In the genomic region with DNA sequence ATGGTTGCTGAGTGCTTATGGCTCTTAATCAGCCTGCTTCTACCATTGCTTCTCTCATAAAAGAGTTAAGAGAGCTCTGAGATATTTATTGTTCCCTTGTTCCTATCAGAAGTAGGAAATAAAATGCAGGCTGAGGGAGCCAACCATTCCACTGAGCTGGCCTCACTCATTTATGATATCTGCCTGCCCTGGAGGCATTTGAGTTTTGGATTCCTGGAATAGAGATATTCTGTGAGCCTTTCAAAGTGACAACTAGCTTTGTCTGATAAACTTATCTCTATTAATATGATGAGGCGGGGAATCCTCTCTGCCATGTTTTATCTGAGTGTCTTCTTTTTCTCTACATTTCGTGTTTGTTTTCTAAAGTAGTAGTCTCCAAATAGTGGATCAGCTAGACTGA, we compare ENCODE assay signal across 18 cellular contexts.
DNase-seq lines count a peak whose midpoint lies in the region; ATAC-seq and TF ChIP-seq lines count a peak whose summit lies in the region.
"Had no signal": no experiment of that assay in that cellular context is flagged by ENCODE, and none has a peak within 500 bp of the region (broad histone marks: within the 10 kb centered on the region; RNA-seq: fewer than 3 reads in every experiment).

No MANE protein-coding gene starts in this region.

- H2AFZ ChIP-seq in GM23338 = 0 out of 2 replicates have a peak overlapping the region, but pooled peaks have one; percentile 35
- no peak overlapping the region for H2AFZ ChIP-seq in hepatocyte
- H2AFZ ChIP-seq in neural progenitor cell (replicated peaks) = peak overlapping the region; percentile 69

- no peak overlapping the region for H3K27ac ChIP-seq in GM23338 (ENCODE audit: low read depth)
- peak overlapping the region; percentile 16 for H3K27ac ChIP-seq in hepatocyte
- no peak overlapping the region for H3K27ac ChIP-seq in neural progenitor cell
- peak overlapping the region; percentile 7 to 28 for H3K27ac ChIP-seq in tibial artery

- H3K9me2 ChIP-seq in GM23338 (ENCODE audit: insufficient read depth) (no peaks in the 10 kb centered on the region), hepatocyte (replicated peaks; ENCODE audit: insufficient read depth) (no peaks in the 10 kb centered on the region)

- no peaks in the 10 kb centered on the region for H3K27me3 Mint-ChIP-seq in GM23338 (ENCODE audit: insufficient read depth, low read depth, poor library complexity)
- H3K27me3 Mint-ChIP-seq in neural progenitor cell (ENCODE audit: insufficient read depth, low read depth) = no peaks in the 10 kb centered on the region

- no peaks in the 10 kb centered on the region for H3K4me1 ChIP-seq in GM23338 (ENCODE audit: insufficient read depth)
- H3K4me1 ChIP-seq in hepatocyte (ENCODE audit: insufficient read depth) = no peaks in the 10 kb centered on the region
- no peaks in the 10 kb centered on the region for H3K4me1 ChIP-seq in neural progenitor cell
- peaks cover 0 to 33% (median 11%) of the 10 kb centered on the region in 4 donors for H3K4me1 ChIP-seq in tibial artery
- H3K4me1 ChIP-seq: BE2C had no signal

- H3K4me1 Mint-ChIP-seq in GM23338 = no peaks in the 10 kb centered on the region; the same call in 1 of the 3 replicates
- H3K4me1 Mint-ChIP-seq in neural progenitor cell = no peaks in the 10 kb centered on the region
- H3K4me1 Mint-ChIP-seq: CD8-positive, alpha-beta memory T cell had no signal

- H3K9me3 Mint-ChIP-seq in GM23338 (no peaks in the 10 kb centered on the region), neural progenitor cell (no peaks in the 10 kb centered on the region)

- H3K4me2 ChIP-seq in GM23338 = no peak overlapping the region
- no peak overlapping the region for H3K4me2 ChIP-seq in hepatocyte
- H3K4me2 ChIP-seq in neural progenitor cell = no peak overlapping the region

- H3K79me2 ChIP-seq in GM23338 (replicated peaks; ENCODE audit: insufficient read depth) = no peaks in the 10 kb centered on the region
- no peaks in the 10 kb centered on the region for H3K79me2 ChIP-seq in hepatocyte
- H3K79me2 ChIP-seq in neural progenitor cell (ENCODE audit: low read depth) = no peaks in the 10 kb centered on the region

- DNase-seq in GM23338 (ENCODE audit: low spot score) (no peak), hepatocyte (ENCODE audit: low spot score) (no peak), neural progenitor cell (ENCODE audit: low spot score) (no peak), tibial artery (no peak), COR-L47 (lab: John Stamatoyannopoulos, UW) (no peak)
- no peak for DNase-seq in activated naive CD4-positive, alpha-beta T cell treated with Interleukin-2 at 50 U/mL for 16 hours
- DNase-seq: BE2C; C1 segment of cervical spinal cord; CD4-positive, CD25-positive, alpha-beta regulatory T cell; CD8-positive, alpha-beta memory T cell; GDM1; GOT3; H7; HFFc6; IMR-90 had no signal

- WGBS in hepatocyte (ENCODE audit: low lambda C conversion rate, missing lambda C conversion rate) = 82% methylated on average over 2 of the region's 2 CpGs

- H3K9ac ChIP-seq in neural progenitor cell = no peak overlapping the region

- no peak for ATAC-seq in GM23338
- ATAC-seq in HG03342 (IDR thresholded peaks at IDR 0.05; ENCODE audit: unreplicated experiment) = no peak
- ATAC-seq: HCT116 had no signal

- H3F3A ChIP-seq in GM23338 (replicated peaks; ENCODE audit: low read depth) (no peaks in the 10 kb centered on the region), neural progenitor cell (ENCODE audit: low read depth) (no peaks in the 10 kb centered on the region)

- H3K27ac Mint-ChIP-seq in GM23338 = no peak overlapping the region
- no peak overlapping the region for H3K27ac Mint-ChIP-seq in neural progenitor cell
- H3K27ac Mint-ChIP-seq: HFFc6 had no signal

- H3K9me3 ChIP-seq in hepatocyte (ENCODE audit: low read depth) (no peaks in the 10 kb centered on the region), neural progenitor cell (ENCODE audit: low read depth) (no peaks in the 10 kb centered on the region), tibial artery (no peaks in the 10 kb centered on the region)
- H3K9me3 ChIP-seq: BE2C, Caco-2 had no signal

- H3K36me3 Mint-ChIP-seq in GM23338 (ENCODE audit: low read depth) (no peaks in the 10 kb centered on the region), neural progenitor cell (no peaks in the 10 kb centered on the region)
- H3K36me3 Mint-ChIP-seq: CD4-positive, CD25-positive, alpha-beta regulatory T cell had no signal

- no peaks in the 10 kb centered on the region for H3K36me3 ChIP-seq in GM23338 (ENCODE audit: insufficient read depth)
- H3K36me3 ChIP-seq in hepatocyte (replicated peaks; ENCODE audit: insufficient read depth, low read depth) = no peaks in the 10 kb centered on the region
- H3K36me3 ChIP-seq in neural progenitor cell = no peaks in the 10 kb centered on the region
- H3K36me3 ChIP-seq in tibial artery = no peaks in the 10 kb centered on the region
- H3K36me3 ChIP-seq: BE2C had no signal

- no peak overlapping the region for H3K4me3 ChIP-seq in GM23338
- H3K4me3 ChIP-seq in hepatocyte = no peak overlapping the region
- no peak overlapping the region for H3K4me3 ChIP-seq in neural progenitor cell
- no peak overlapping the region for H3K4me3 ChIP-seq in tibial artery

- H3K4me3 Mint-ChIP-seq in GM23338 (no peak overlapping the region), neural progenitor cell (no peak overlapping the region)
- H3K4me3 Mint-ChIP-seq: CD4-positive, CD25-positive, alpha-beta regulatory T cell; CD8-positive, alpha-beta memory T cell; HFFc6 had no signal

- no peaks in the 10 kb centered on the region for H4K20me1 ChIP-seq in GM23338 (replicated peaks; ENCODE audit: insufficient read depth)
- no peaks in the 10 kb centered on the region for H4K20me1 ChIP-seq in hepatocyte (ENCODE audit: insufficient read depth, poor library complexity, severe bottlenecking)
- H4K20me1 ChIP-seq in neural progenitor cell (ENCODE audit: low read depth) = no peaks in the 10 kb centered on the region

- H3K27me3 ChIP-seq in GM23338 (ENCODE audit: insufficient read depth) (no peaks in the 10 kb centered on the region), hepatocyte (no peaks in the 10 kb centered on the region), neural progenitor cell (no peaks in the 10 kb centered on the region), tibial artery (no peaks in the 10 kb centered on the region)
- H3K27me3 ChIP-seq: BE2C had no signal

- intact Hi-C loops in tibial artery (cut with DNase I; ENCODE audit: low total_unique reads) = no loop called here

- TF ChIP-seq CTCF in GM23338 (conservative IDR thresholded peaks at IDR 0.05; ENCODE audit: low read depth in 2 of 2) (no peak), hepatocyte (IDR thresholded peaks at IDR 0.05; ENCODE audit: poor library complexity) (no peak), neural progenitor cell (IDR thresholded peaks at IDR 0.05) (no peak), tibial artery (IDR thresholded peaks at IDR 0.05) (no peak)

Comparison
In these comparisons a context has a peak if more than half of its experiments do, and no peak if none do; other contexts are left out.
1. H3K27ac ChIP-seq: peak in hepatocyte (single experiment) and tibial artery (2 of 2); none in GM23338 (single experiment) and neural progenitor cell (single experiment).